ENCODE assay signal across 1 cellular context in the genomic region with DNA sequence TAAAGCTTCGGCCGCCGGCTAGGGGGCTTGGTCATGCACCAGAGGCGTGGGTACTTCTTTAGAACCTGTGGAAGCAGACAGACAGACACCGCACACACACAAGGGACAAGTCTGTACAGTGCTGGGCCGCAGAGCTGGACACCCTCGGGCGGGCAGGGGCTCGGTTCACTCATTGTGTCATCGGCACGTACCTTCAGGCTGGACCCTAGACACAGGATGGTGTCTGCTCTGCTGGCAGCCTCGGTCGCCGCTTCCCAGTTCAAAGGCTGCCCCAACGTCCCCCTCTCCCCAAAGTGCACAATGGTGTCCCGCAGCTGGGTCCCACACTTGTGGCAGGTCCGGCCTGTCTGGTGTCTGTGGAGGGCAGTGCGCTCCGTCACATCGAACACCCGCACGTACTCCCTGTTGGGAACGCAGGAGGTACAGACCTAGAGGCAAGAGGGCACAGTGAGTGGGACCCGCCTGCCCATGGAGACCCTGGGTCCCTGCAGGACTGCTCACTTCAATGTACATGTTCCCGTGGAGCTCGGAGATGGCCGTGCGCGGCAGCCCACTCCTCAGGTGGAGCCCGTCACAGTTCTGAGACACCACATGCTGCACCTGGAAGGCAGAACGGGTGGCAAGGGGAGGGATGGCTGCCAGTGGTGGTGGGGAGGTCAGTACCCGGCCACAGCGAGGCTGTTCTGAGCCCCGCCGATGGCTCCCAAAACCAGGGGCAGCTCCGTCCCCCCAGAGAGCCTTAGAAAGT.
TF ChIP-seq lines count a peak whose summit lies in the region.

No MANE protein-coding gene starts in this region.

TF ChIP-seq in H1, 55 proteins besides CTCF, POLR2A, EP300 and RAD21:
- TF ChIP-seq PHF8 (conservative IDR thresholded peaks at IDR 0.05; ENCODE audit: low read depth, low read length): no peak
- no peak for TF ChIP-seq EGR1 (IDR thresholded peaks at IDR 0.05; ENCODE audit: borderline replicate concordance, low read depth, low read length)
- TF ChIP-seq E2F6 (IDR thresholded peaks at IDR 0.05): no peak
- no peak for TF ChIP-seq SRF (IDR thresholded peaks at IDR 0.05; ENCODE audit: low read depth, low read length)
- no peak for TF ChIP-seq NRF1 (IDR thresholded peaks at IDR 0.05; ENCODE audit: low read depth, low read length)
- TF ChIP-seq TBP (IDR thresholded peaks at IDR 0.05; ENCODE audit: low read depth, low read length): no peak
- no peak for TF ChIP-seq CHD1 (IDR thresholded peaks at IDR 0.05; ENCODE audit: low read depth, low read length)
